ENCODE assay signal across 10 cellular contexts in the genomic region with DNA sequence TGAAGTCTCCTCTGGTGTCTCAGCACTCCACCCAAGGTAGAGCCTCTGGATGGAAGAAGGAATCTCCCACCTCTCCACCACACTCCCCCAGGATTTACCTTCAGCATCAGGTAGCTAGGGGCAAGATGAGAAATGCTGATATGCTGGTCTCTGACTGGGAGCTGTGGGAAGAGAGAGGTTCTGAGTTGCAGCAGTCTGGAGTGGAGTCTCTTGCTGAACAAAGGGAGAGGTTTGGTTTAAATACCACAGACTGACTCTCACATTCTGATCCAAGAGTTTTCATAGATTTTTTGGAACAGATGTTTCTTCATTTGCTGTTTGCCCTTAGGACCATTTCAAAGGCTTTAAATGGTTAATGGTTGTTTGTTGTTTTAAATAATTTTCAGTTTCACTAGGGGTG. TPM values are rescaled to one million over a fixed set of nuclear protein-coding genes. Genes with fewer than 3 reads are reported as not detected.
DNase-seq lines count a peak whose midpoint lies in the region; ATAC-seq and TF ChIP-seq lines count a peak whose summit lies in the region.
"Had no signal": no experiment of that assay in that cellular context is flagged by ENCODE, and none has a peak within 500 bp of the region (broad histone marks: within the 10 kb centered on the region; RNA-seq: fewer than 3 reads in every experiment).

No MANE protein-coding gene starts in this region.

- no peaks in the 10 kb centered on the region for H3K27me3 ChIP-seq in testis

- H3K27me3 Mint-ChIP-seq in T-helper 2 cell treated with Interferon-gamma antibody and Interleukin-4, amounts not matched to agents 5 μg/mL and 100 μg/mL, for 36 hours (ENCODE audit: low read depth): peaks cover 3% of the 10 kb centered on the region
- no peaks in the 10 kb centered on the region for H3K27me3 Mint-ChIP-seq in T-helper 17 cell

- peaks cover 10% of the 10 kb centered on the region for H3K4me1 ChIP-seq in testis

- H3K36me3 ChIP-seq in testis (ENCODE audit: low read depth, missing control alignments): no peaks in the 10 kb centered on the region

- TF ChIP-seq CTCF in testis (IDR thresholded peaks at IDR 0.05): no peak

- H3K9me3 Mint-ChIP-seq in T-helper 2 cell treated with Interferon-gamma antibody and Interleukin-4, amounts not matched to agents 5 μg/mL and 100 μg/mL, for 36 hours: peaks cover 4% of the 10 kb centered on the region

- peaks cover 18% of the 10 kb centered on the region for H3K36me3 Mint-ChIP-seq in T-helper 2 cell treated with Interferon-gamma antibody and Interleukin-4, amounts not matched to agents 5 μg/mL and 100 μg/mL, for 36 hours (ENCODE audit: low read depth)
- peaks cover 6% of the 10 kb centered on the region for H3K36me3 Mint-ChIP-seq in T-helper 17 cell (ENCODE audit: low read depth)

- H3K27ac ChIP-seq in skin epidermis (peak overlapping the region in 13 of 21 experiments; percentile 14 to 100 (median 99)), testis (no peak overlapping the region)

- H3K9me3 ChIP-seq in T-helper 17 cell (ENCODE audit: control insufficient read depth, low read length, poor library complexity, severe bottlenecking): no peaks in the 10 kb centered on the region
- no peaks in the 10 kb centered on the region for H3K9me3 ChIP-seq in testis

- H3K4me3 Mint-ChIP-seq in T-helper 2 cell treated with Interferon-gamma antibody and Interleukin-4, amounts not matched to agents 5 μg/mL and 100 μg/mL, for 36 hours: peak overlapping the region; percentile 94
- peak overlapping the region; percentile 99 for H3K4me3 Mint-ChIP-seq in T-helper 17 cell

- H3K4me1 Mint-ChIP-seq in T-helper 2 cell treated with Interferon-gamma antibody and Interleukin-4, amounts not matched to agents 5 μg/mL and 100 μg/mL, for 36 hours (ENCODE audit: low read depth): peaks cover 24% of the 10 kb centered on the region
- H3K4me1 Mint-ChIP-seq in T-helper 17 cell: peaks cover 41% of the 10 kb centered on the region

- intact Hi-C loops in testis (cut with DNase I; ENCODE audit: low total_unique reads): loop anchor here (5.0 kb wide), 2 partner anchors 38 to 42 kb away; no protein-coding TSS in a partner anchor

- H3K4me3 ChIP-seq in skin epidermis (no peak overlapping the region), testis (no peak overlapping the region)

- DNase-seq in T-helper 2 cell treated with Interferon-gamma antibody and Interleukin-4, amounts not matched to agents 5 μg/mL and 100 μg/mL, for 36 hours (ENCODE audit: low spot score): no peak
- DNase-seq in T-helper 2 cell: no peak
- DNase-seq in T-helper 17 cell: no peak
- peak; percentile 56 for DNase-seq in fibroblast of peridontal ligament (ENCODE audit: extremely low read depth)
- no peak for DNase-seq in testis
- DNase-seq in germinal center (ENCODE audit: low spot score): no peak
- no peak for DNase-seq in NCI-H446 (lab: John Stamatoyannopoulos, UW)
- DNase-seq: caudate nucleus, NCI-H1105 had no signal

- no peak for TF ChIP-seq POLR2A in testis (IDR thresholded peaks at IDR 0.05)

- ATAC-seq in T-helper 17 cell: no peak

- peak overlapping the region; percentile 98 for H3K27ac Mint-ChIP-seq in T-helper 2 cell treated with Interferon-gamma antibody and Interleukin-4, amounts not matched to agents 5 μg/mL and 100 μg/mL, for 36 hours
- peak overlapping the region; percentile 100 for H3K27ac Mint-ChIP-seq in T-helper 17 cell

RNA-seq across cellular contexts. Expression of gene CFLAR, which starts 1.1 kb away (rescaled TPM):
- total RNA-seq in T-helper 17 cell (100 to 1,000 TPM; 221 to 223 TPM), testis (100 to 1,000 TPM; 117 to 137 TPM)
- polyA plus RNA-seq in testis (ENCODE audit: insufficient read depth, low read depth, low replicate concordance): 51.1 TPM

RNA-seq across cellular contexts. Expression of gene NDUFB3, which starts 43.0 kb away (rescaled TPM):
- 10 to 100 TPM; 23.7 to 33.8 TPM for total RNA-seq in T-helper 17 cell
- 10 to 100 TPM; 46.8 to 56.2 TPM for total RNA-seq in testis
- polyA plus RNA-seq in testis (ENCODE audit: insufficient read depth, low read depth, low replicate concordance): 129 TPM

RNA-seq across cellular contexts. Expression of gene HYCC2, which starts 43.4 kb away (rescaled TPM):
- total RNA-seq in T-helper 17 cell: 10 to 100 TPM; 29.4 to 36.5 TPM
- 10 to 100 TPM; 26.8 to 27.9 TPM for total RNA-seq in testis
- 10.7 TPM for polyA plus RNA-seq in testis (ENCODE audit: insufficient read depth, low read depth, low replicate concordance)

Comparison
In these comparisons a context has a peak if more than half of its experiments do, and no peak if none do; other contexts are left out.
1. H3K27ac ChIP-seq: peak in skin epidermis (13 of 21); none in testis (0 of 2).